ENCODE assay signal across 8 cellular contexts in genomic region chr3:16338999-16339398, GRCh38.
DNase-seq lines count a peak whose midpoint lies in the region; ATAC-seq and TF ChIP-seq lines count a peak whose summit lies in the region.
"Had no signal": no experiment of that assay in that cellular context is flagged by ENCODE, and none has a peak within 500 bp of the region (broad histone marks: within the 10 kb centered on the region; RNA-seq: fewer than 3 reads in every experiment).

No MANE protein-coding gene starts in this region.

- no peak overlapping the region for H2BK5ac ChIP-seq in IMR-90 (ENCODE audit: low read depth, low read length, poor library complexity, severe bottlenecking)

- H3K4ac ChIP-seq in IMR-90 (ENCODE audit: low read depth, low read length), result no peak overlapping the region

- H2BK120ac ChIP-seq in IMR-90 (ENCODE audit: low read depth, low read length), result no peak overlapping the region

- H3K9me3 ChIP-seq in IMR-90 (ENCODE audit: control insufficient read depth, insufficient read depth, low read length) (peaks cover 4% of the 10 kb centered on the region), mucosa of descending colon (no peaks in the 10 kb centered on the region)

- H4K8ac ChIP-seq in IMR-90 (ENCODE audit: low read depth in 2 of 2, low read length in 2 of 2), result no peak overlapping the region

- no TSS peak for BruUV-seq in IMR-90 (replicated peaks; lab: Mats Ljungman, UMichigan)

- no peak overlapping the region for H3K18ac ChIP-seq in IMR-90 (ENCODE audit: low read depth, low read length)

- H3K4me2 ChIP-seq in IMR-90 (ENCODE audit: low read depth, low read length), result no peak overlapping the region

- H2AFZ ChIP-seq in IMR-90 (replicated peaks; ENCODE audit: low read length, poor library complexity), result no peak overlapping the region

- no peak for TF ChIP-seq CTCF in GM12865 (IDR thresholded peaks at IDR 0.05; ENCODE audit: insufficient read depth, low read depth, low read length, missing control alignments)
- no peak for TF ChIP-seq CTCF in IMR-90 (conservative IDR thresholded peaks at IDR 0.05; ENCODE audit: low read depth, low read length)
- TF ChIP-seq CTCF in astrocyte of the spinal cord (IDR thresholded peaks at IDR 0.05; ENCODE audit: low read depth, low read length), result no peak
- no peak for TF ChIP-seq CTCF in mucosa of descending colon (IDR thresholded peaks at IDR 0.05)

- H2AK5ac ChIP-seq in IMR-90 (ENCODE audit: low read depth, low read length), result no peak overlapping the region

- H3K36me3 ChIP-seq in IMR-90 (ENCODE audit: control insufficient read depth, insufficient read depth, low read length), result peaks cover 17% of the 10 kb centered on the region
- no peaks in the 10 kb centered on the region for H3K36me3 ChIP-seq in mucosa of descending colon (ENCODE audit: low read depth)

- POLR2A ChIA-PET in IMR-90 (lab: Charles Lee; ENCODE audit: unreplicated experiment), result no interaction called here

- TF ChIP-seq RAD21 in IMR-90 (IDR thresholded peaks at IDR 0.05; ENCODE audit: low read length), result no peak; the same call in 1 of the 2 replicates

- no CpG with 5 or more reads among the region's 1 CpG for WGBS in IMR-90 (ENCODE audit: extremely low coverage in 2 of 2, insufficient read length in 1 of 2), 2 experiments

- CTCF ChIA-PET in IMR-90 (lab: Yijun Ruan, JAX), result no interaction called here

- H3K4me3 ChIP-seq in GM12865 (ENCODE audit: low read depth, low read length) (no peak overlapping the region), IMR-90 (ENCODE audit: insufficient read depth, low read depth, low read length) (no peak overlapping the region), astrocyte of the spinal cord (ENCODE audit: low read depth, low read length) (no peak overlapping the region), mucosa of descending colon (no peak overlapping the region)
- H3K4me3 ChIP-seq: SK-N-MC had no signal

- peak; percentile 91 for ATAC-seq in IMR-90 (ENCODE audit: low read depth)
- ATAC-seq in mucosa of descending colon, result peak; percentile 64
- ATAC-seq in GM19395 (IDR thresholded peaks at IDR 0.05; ENCODE audit: unreplicated experiment), result no peak

- no peak overlapping the region for H4K5ac ChIP-seq in IMR-90 (ENCODE audit: low read depth, low read length)

- in situ Hi-C loops in IMR-90 (cut with MboI; ENCODE audit: low sequenced_read_pairs), result no loop called here
- in situ Hi-C loops in astrocyte of the spinal cord (cut with HindIII; ENCODE audit: low sequenced_read_pairs), result no loop called here

- H3K4me1 ChIP-seq in IMR-90 (ENCODE audit: control insufficient read depth, insufficient read depth, low read length), result peaks cover 8% of the 10 kb centered on the region
- no peaks in the 10 kb centered on the region for H3K4me1 ChIP-seq in mucosa of descending colon (ENCODE audit: low read depth)

- H4K20me1 ChIP-seq in IMR-90 (ENCODE audit: insufficient read depth, low read length), result peaks cover 24% of the 10 kb centered on the region

- no peak overlapping the region for H3K56ac ChIP-seq in IMR-90 (ENCODE audit: extremely low read depth, insufficient read depth, low read length)

- H3K27ac ChIP-seq in IMR-90 (ENCODE audit: insufficient read depth, low read length), result no peak overlapping the region
- H3K27ac ChIP-seq: SK-N-MC had no signal

- no peak overlapping the region for H3K9ac ChIP-seq in IMR-90 (ENCODE audit: low read depth, low read length)

- no peak for TF ChIP-seq POLR2A in IMR-90 (IDR thresholded peaks at IDR 0.05; ENCODE audit: low read depth, low read length)

- no peak overlapping the region for H2BK15ac ChIP-seq in IMR-90 (ENCODE audit: low read depth, low read length)

- peaks cover 17% of the 10 kb centered on the region for H3K9me1 ChIP-seq in IMR-90 (ENCODE audit: insufficient read depth, low read length)

- no peaks in the 10 kb centered on the region for H3K27me3 ChIP-seq in IMR-90 (ENCODE audit: control insufficient read depth, insufficient read depth, low read length)

- dilution Hi-C loops in IMR-90 (cut with HindIII; ENCODE audit: low sequenced_read_pairs, unreplicated experiment), result no loop called here

- no peak overlapping the region for H2BK20ac ChIP-seq in IMR-90 (ENCODE audit: low read depth, low read length)

- intact Hi-C loops in IMR-90 (cut with micrococcal nuclease), result loop anchor here (1.0 kb wide), 1 partner anchor 173 kb away; no protein-coding TSS in a partner anchor
- intact Hi-C loops in mucosa of descending colon (cut with DNase I, micrococcal nuclease), result no loop called here

- DNase-seq in GM12865 (ENCODE audit: low read depth) (peak; percentile 17), IMR-90 (peak; percentile 97), astrocyte of the spinal cord (ENCODE audit: low read depth, low spot score) (peak; percentile 87), mucosa of descending colon (no peak), iPS-NIHi11 (ENCODE audit: low spot score) (no peak)
- DNase-seq in activated CD4-positive, alpha-beta T cell treated with anti-CD3 and anti-CD28 coated beads, Interleukin-2, amount 50 U/mL, for 1 hour, result no peak

- no peak overlapping the region for H3K14ac ChIP-seq in IMR-90 (replicated peaks; ENCODE audit: low read depth, low read length)

- H3K79me1 ChIP-seq in IMR-90 (ENCODE audit: low read depth in 1 of 2, low read length in 2 of 2), result peaks cover 22 to 48% of the 10 kb centered on the region in 2 experiments

- no peak overlapping the region for H2AK9ac ChIP-seq in IMR-90 (replicated peaks; ENCODE audit: low read depth, low read length, poor library complexity)

- H3K23ac ChIP-seq in IMR-90 (ENCODE audit: low read depth, low read length), result no peak overlapping the region

- H4K91ac ChIP-seq in IMR-90 (ENCODE audit: insufficient read depth, low read depth, low read length), result no peak overlapping the region

TF ChIP-seq in IMR-90, 13 proteins besides CTCF, POLR2A, EP300 and RAD21:
- peak; percentile 89 for TF ChIP-seq RFX5 (IDR thresholded peaks at IDR 0.05; ENCODE audit: low read depth, low read length)
- peak; percentile 28; the same call in 1 of the 2 replicates for TF ChIP-seq MAZ (IDR thresholded peaks at IDR 0.05; ENCODE audit: borderline replicate concordance, low read depth, low read length)
- peak; percentile 99 for TF ChIP-seq CEBPB (IDR thresholded peaks at IDR 0.05; ENCODE audit: low read depth, low read length)
- peak; percentile 54 for TF ChIP-seq USF2 (IDR thresholded peaks at IDR 0.05; ENCODE audit: low read depth, low read length)
- no peak for TF ChIP-seq ELK1 (IDR thresholded peaks at IDR 0.05; ENCODE audit: borderline replicate concordance, low read depth, low read length)
- TF ChIP-seq SMC3 (IDR thresholded peaks at IDR 0.05; ENCODE audit: low read depth, low read length), result no peak
- no peak; the same call in 1 of the 2 replicates for TF ChIP-seq MAFK (IDR thresholded peaks at IDR 0.05; ENCODE audit: low read depth, low read length)
- no peak for TF ChIP-seq CHD1 (IDR thresholded peaks at IDR 0.05; ENCODE audit: low read depth, low read length)
- peak; percentile 59; the same call in 1 of the 2 replicates for TF ChIP-seq BHLHE40 (IDR thresholded peaks at IDR 0.05; ENCODE audit: low read depth, low read length)
- TF ChIP-seq RCOR1 (IDR thresholded peaks at IDR 0.05; ENCODE audit: insufficient replicate concordance, low read length), result no peak
- TF ChIP-seq NFE2L2 (IDR thresholded peaks at IDR 0.05; ENCODE audit: low read depth, low read length), result no peak
- peak; percentile 100 for TF ChIP-seq MXI1 (IDR thresholded peaks at IDR 0.05; ENCODE audit: borderline replicate concordance, low read depth, low read length)
- peak; percentile 85 for TF ChIP-seq FOS (IDR thresholded peaks at IDR 0.05; ENCODE audit: low read depth, low read length)

Comparison
In these comparisons a context has a peak if more than half of its experiments do, and no peak if none do; other contexts are left out.
1. DNase-seq: peak in GM12865 (single experiment), IMR-90 (single experiment) and astrocyte of the spinal cord (single experiment); none in mucosa of descending colon (0 of 3), iPS-NIHi11 (single experiment) and activated CD4-positive, alpha-beta T cell treated with anti-CD3 and anti-CD28 coated beads, Interleukin-2, amount 50 U/mL, for 1 hour (single experiment).